ENCODE assay signal across 19 cellular contexts in genomic region chr20:58625585-58625984, GRCh38. TPM values are rescaled to one million over a fixed set of nuclear protein-coding genes. Genes with fewer than 3 reads are reported as not detected.
DNase-seq lines count a peak whose midpoint lies in the region; ATAC-seq, FAIRE-seq and TF ChIP-seq lines count a peak whose summit lies in the region.
"Had no signal": no experiment of that assay in that cellular context is flagged by ENCODE, and none has a peak within 500 bp of the region (broad histone marks: within the 10 kb centered on the region; RNA-seq: fewer than 3 reads in every experiment).

No MANE protein-coding gene starts in this region.

- peaks cover 6% of the 10 kb centered on the region for H3K23me2 ChIP-seq in H1 (ENCODE audit: low read depth, low read length)

- BruUV-seq in HCT116 (replicated peaks; lab: Mats Ljungman, UMichigan) (no TSS peak), PC-3 (replicated peaks; lab: Mats Ljungman, UMichigan) (no TSS peak)

- H4K91ac ChIP-seq in H1 (replicated peaks; ENCODE audit: insufficient read length, low read length) = no peak overlapping the region
- peak overlapping the region; percentile 38 for H4K91ac ChIP-seq in trophoblast cell (ENCODE audit: low read depth, low read length)

- no peak overlapping the region for H2BK15ac ChIP-seq in H1 (ENCODE audit: low read length)

- POLR2A ChIA-PET in HCT116 (lab: Charles Lee) = no interaction called here
- POLR2A ChIA-PET in PC-3 (lab: Charles Lee; ENCODE audit: unreplicated experiment) = no interaction called here
- POLR2A ChIA-PET in H1 (lab: Charles Lee; ENCODE audit: partially characterized antibody) = interaction anchor here (0.9 to 1.8 kb wide), 3 partner anchors 13 to 60 kb away, joined by 3 to 4 read pairs (median 3); partner anchors contain the start of gene STX16

- H2AK5ac ChIP-seq in H1 (ENCODE audit: low read depth, low read length) = no peak overlapping the region
- H2AK5ac ChIP-seq in trophoblast cell (ENCODE audit: low read length) = peak overlapping the region; percentile 50

- H3K9ac ChIP-seq in HCT116 (ENCODE audit: low read length) (no peak overlapping the region), PC-3 (ENCODE audit: low read length) (no peak overlapping the region), H1 (replicated peaks in 1 of 4; ENCODE audit: extremely low read depth in 1 of 4, low read depth in 3 of 4, low read length in 3 of 4) (no peak overlapping the region), trophoblast cell (ENCODE audit: low read length) (no peak overlapping the region)

- RAD21 ChIA-PET in HCT116 (lab: Charles Lee; ENCODE audit: low non-redundant PET in 1 of 2, low total read pairs in 2 of 2, uncharacterized antibody in 2 of 2, unreplicated experiment in 2 of 2) = no interaction called here

- no peak for TF ChIP-seq RAD21 in HCT116 (IDR thresholded peaks at IDR 0.05; ENCODE audit: low read depth)
- TF ChIP-seq RAD21 in H1 (IDR thresholded peaks at IDR 0.05 in 1 of 2, conservative IDR thresholded peaks at IDR 0.05 in 1 of 2; ENCODE audit: low read depth in 2 of 2, low read length in 2 of 2) = no peak

- H2BK20ac ChIP-seq in H1 (ENCODE audit: low read length) = 0 out of 2 replicates have a peak overlapping the region, but pooled peaks have one; percentile 11

- H3K4me1 ChIP-seq in HCT116 (ENCODE audit: control insufficient read depth in 1 of 2, insufficient read depth in 2 of 2, low read length in 2 of 2) (peaks cover 20 to 51% of the 10 kb centered on the region in 2 experiments), PC-3 (ENCODE audit: insufficient read depth, low read length) (peaks cover 46% of the 10 kb centered on the region), H1 (replicated peaks in 1 of 4; ENCODE audit: control insufficient read depth in 3 of 4, insufficient read depth in 4 of 4, low read length in 3 of 4) (peaks cover 0 to 2% (median 0%) of the 10 kb centered on the region in 4 experiments; a peak in 1 of 7 replicates), trophoblast cell (ENCODE audit: control insufficient read depth in 1 of 2, insufficient read depth in 2 of 2, low read length in 2 of 2) (peaks cover 16 to 25% of the 10 kb centered on the region in 2 experiments), esophagus muscularis mucosa (peaks cover 3 to 15% (median 10%) of the 10 kb centered on the region in 4 donors)
- H3K4me1 ChIP-seq: Peyer's patch had no signal

- no peak for DNase-seq in HCT116 (ENCODE audit: low read depth, low spot score)
- no peak for DNase-seq in PC-3
- DNase-seq in H1 (ENCODE audit: low read depth in 1 of 2, low spot score in 2 of 2) = no peak
- DNase-seq in trophoblast cell = no peak
- DNase-seq in esophagus muscularis mucosa (ENCODE audit: extremely low spot score) = no peak
- no peak for DNase-seq in NCI-H2029 treated with DMSO at 0.1 percent for 48 hours (lab: John Stamatoyannopoulos, UW)
- DNase-seq in stimulated activated naive CD8-positive, alpha-beta T cell treated with anti-CD3 and anti-CD28 coated beads, Interleukin-15, Interleukin-2, amounts not matched to agents 100 U/mL and 50 U/mL, for 24 hours = no peak
- DNase-seq: C1 segment of cervical spinal cord, DMS79 treated with DMSO at 0.1 percent for 48 hours, H7, NCI-H1694 treated with DMSO at 0.1 percent for 48 hours, NCI-H2107, NCI-H2227 treated with DMSO at 0.1 percent for 48 hours, NCI-H524 treated with DMSO at 0.1 percent for 48 hours, SHP77 had no signal

- H3K27ac ChIP-seq in HCT116 (ENCODE audit: low read depth, low read length) (no peak overlapping the region), PC-3 (ENCODE audit: low read length) (peak overlapping the region; percentile 4; the same call in 1 of the 2 replicates), H1 (ENCODE audit: low read depth, low read length) (no peak overlapping the region), trophoblast cell (ENCODE audit: low read depth, low read length) (no peak overlapping the region), esophagus muscularis mucosa (replicated peaks in 1 of 4) (no peak overlapping the region)
- H3K27ac ChIP-seq: Peyer's patch, SK-N-MC had no signal

- H3K79me2 ChIP-seq in HCT116 (ENCODE audit: insufficient read depth, low read length) (no peaks in the 10 kb centered on the region), PC-3 (ENCODE audit: low read length) (no peaks in the 10 kb centered on the region), H1 (ENCODE audit: control insufficient read depth in 1 of 2, insufficient read depth in 2 of 2, low read length in 2 of 2) (no peaks in the 10 kb centered on the region), trophoblast cell (ENCODE audit: control insufficient read depth, insufficient read depth, low read length, poor library complexity) (peaks cover 2% of the 10 kb centered on the region)

- no peaks in the 10 kb centered on the region for H3K36me3 ChIP-seq in HCT116 (ENCODE audit: control insufficient read depth in 1 of 2, insufficient read depth in 2 of 2, low read length in 2 of 2)
- peaks cover 5% of the 10 kb centered on the region; the same call in 1 of the 2 replicates for H3K36me3 ChIP-seq in PC-3 (ENCODE audit: low read depth, low read length)
- H3K36me3 ChIP-seq in H1 (ENCODE audit: control insufficient read depth in 2 of 4, insufficient read depth in 4 of 4, low read length in 3 of 4) = no peaks in the 10 kb centered on the region
- peaks cover 0 to 5% of the 10 kb centered on the region in 2 experiments for H3K36me3 ChIP-seq in trophoblast cell (ENCODE audit: control insufficient read depth in 1 of 2, insufficient read depth in 2 of 2, low read length in 2 of 2)
- no peaks in the 10 kb centered on the region for H3K36me3 ChIP-seq in esophagus muscularis mucosa
- H3K36me3 ChIP-seq: Peyer's patch had no signal

- H3K27me3 ChIP-seq in HCT116 (ENCODE audit: insufficient read depth, low read length) = no peaks in the 10 kb centered on the region
- no peaks in the 10 kb centered on the region for H3K27me3 ChIP-seq in PC-3 (ENCODE audit: low read length)
- H3K27me3 ChIP-seq in H1 (replicated peaks in 1 of 4; ENCODE audit: control insufficient read depth in 3 of 4, extremely low read depth in 1 of 4, insufficient read depth in 3 of 4, low read length in 3 of 4) = 0 out of 7 replicates have a peak, but pooled peaks cover 0 to 2% (median 0%) of the 10 kb centered on the region in 4 experiments
- no peaks in the 10 kb centered on the region for H3K27me3 ChIP-seq in trophoblast cell (ENCODE audit: insufficient read depth, low read length)
- no peaks in the 10 kb centered on the region for H3K27me3 ChIP-seq in esophagus muscularis mucosa
- H3K27me3 ChIP-seq: Peyer's patch had no signal

- H3K18ac ChIP-seq in H1 (ENCODE audit: extremely low read depth, low read length) (0 out of 2 replicates have a peak overlapping the region, but pooled peaks have one; percentile 20), trophoblast cell (ENCODE audit: low read length) (peak overlapping the region; percentile 25)

- no peaks in the 10 kb centered on the region for H3F3A ChIP-seq in PC-3 (ENCODE audit: low read length, unreplicated experiment)

- H3K4ac ChIP-seq in H1 (replicated peaks; ENCODE audit: insufficient read length, low read depth, low read length) (no peak overlapping the region), trophoblast cell (ENCODE audit: low read depth, low read length) (no peak overlapping the region)

- H3K4me3 ChIP-seq in HCT116 (replicated peaks in 1 of 2; ENCODE audit: low read depth in 1 of 2, low read length in 2 of 2) (no peak overlapping the region), PC-3 (ENCODE audit: low read length) (no peak overlapping the region), H1 (ENCODE audit: extremely low read depth in 1 of 4, insufficient read depth in 2 of 4, low read depth in 3 of 4, low read length in 4 of 4) (no peak overlapping the region), trophoblast cell (ENCODE audit: low read depth, low read length) (no peak overlapping the region), esophagus muscularis mucosa (no peak overlapping the region)
- H3K4me3 ChIP-seq: K562, Peyer's patch, SK-N-MC had no signal

- H2BK5ac ChIP-seq in H1 (ENCODE audit: low read depth, low read length) (no peak overlapping the region), trophoblast cell (ENCODE audit: low read depth, low read length, poor library complexity) (no peak overlapping the region)

- no peak overlapping the region for H3K23ac ChIP-seq in H1 (ENCODE audit: insufficient read length)
- H3K23ac ChIP-seq in trophoblast cell (ENCODE audit: low read length) = no peak overlapping the region

- TF ChIP-seq POLR2A in HCT116 (IDR thresholded peaks at IDR 0.05; ENCODE audit: borderline replicate concordance, extremely low read depth, insufficient read depth, insufficient read length) (no peak), H1 (IDR thresholded peaks at IDR 0.05; ENCODE audit: control extremely low read depth in 1 of 2, low read depth in 2 of 2, low read length in 2 of 2) (no peak), esophagus muscularis mucosa (IDR thresholded peaks at IDR 0.05; ENCODE audit: low read depth) (no peak)

- TF ChIP-seq CTCF in HCT116 (IDR thresholded peaks at IDR 0.05 in 2 of 3, conservative IDR thresholded peaks at IDR 0.05 in 1 of 3; ENCODE audit: borderline replicate concordance in 1 of 3, insufficient read depth in 1 of 3, low read depth in 2 of 3, low read length in 2 of 3) (no peak), PC-3 (conservative IDR thresholded peaks at IDR 0.05; ENCODE audit: low read depth, low read length) (no peak), H1 (IDR thresholded peaks at IDR 0.05; ENCODE audit: control extremely low read depth in 1 of 3, insufficient read depth in 1 of 3, low read depth in 1 of 3, low read length in 3 of 3) (no peak), esophagus muscularis mucosa (IDR thresholded peaks at IDR 0.05) (no peak)

- no peak overlapping the region for H4K12ac ChIP-seq in trophoblast cell (ENCODE audit: low read depth, low read length)

- H2AFZ ChIP-seq in HCT116 (ENCODE audit: low read depth, low read length, poor library complexity, severe bottlenecking) (no peak overlapping the region), PC-3 (ENCODE audit: low read length) (no peak overlapping the region), H1 (ENCODE audit: low read length) (no peak overlapping the region), trophoblast cell (ENCODE audit: insufficient read depth, low read length, poor library complexity) (no peak overlapping the region)

- no peaks in the 10 kb centered on the region for H3K79me1 ChIP-seq in H1 (ENCODE audit: low read depth, low read length)
- peaks cover 16% of the 10 kb centered on the region for H3K79me1 ChIP-seq in trophoblast cell (ENCODE audit: low read length)

- no peaks in the 10 kb centered on the region for H3K9me2 ChIP-seq in HCT116 (ENCODE audit: insufficient read depth)
- no peaks in the 10 kb centered on the region for H3K9me2 ChIP-seq in PC-3 (replicated peaks; ENCODE audit: low read length)

- FAIRE-seq in H1 (lab: Jason Lieb, UNC) = no peak
- FAIRE-seq: G401.6, K562 had no signal

- H3K14ac ChIP-seq in H1 (ENCODE audit: insufficient read length) (no peak overlapping the region), trophoblast cell (ENCODE audit: low read length) (peak overlapping the region; percentile 35)

- intact Hi-C loops in HCT116 (cut with micrococcal nuclease) (no loop called here), PC-3 (cut with micrococcal nuclease) (no loop called here), esophagus muscularis mucosa (cut with DNase I) (no loop called here)

- TF ChIP-seq EP300 in H1 (IDR thresholded peaks at IDR 0.05; ENCODE audit: borderline replicate concordance in 1 of 2, low read depth in 2 of 2, low read length in 2 of 2) = no peak
- no peak for TF ChIP-seq EP300 in esophagus muscularis mucosa (IDR thresholded peaks at IDR 0.05)

- no peak overlapping the region for H2BK120ac ChIP-seq in H1 (replicated peaks; ENCODE audit: low read depth, low read length)
- H2BK120ac ChIP-seq in trophoblast cell (ENCODE audit: insufficient read depth, low read length, poor library complexity) = peak overlapping the region; percentile 37

- ATAC-seq in HCT116 (no peak), PC-3 (no peak)
- no peak for ATAC-seq in stimulated activated naive CD8-positive, alpha-beta T cell treated with anti-CD3 and anti-CD28 coated beads, Interleukin-15, Interleukin-2, amounts not matched to agents 100 U/mL and 50 U/mL, for 24 hours
- ATAC-seq: K562 had no signal

- H4K8ac ChIP-seq in H1 (ENCODE audit: extremely low read depth, insufficient read depth, low read length) (no peak overlapping the region), trophoblast cell (ENCODE audit: low read depth, low read length) (no peak overlapping the region)

- no peak overlapping the region for H4K5ac ChIP-seq in H1 (ENCODE audit: insufficient read length, low read depth, low read length)

- H4K20me1 ChIP-seq in HCT116 (ENCODE audit: insufficient read depth) (no peaks in the 10 kb centered on the region), PC-3 (ENCODE audit: low read length) (no peaks in the 10 kb centered on the region), H1 (replicated peaks in 1 of 2; ENCODE audit: control insufficient read depth in 1 of 2, insufficient read depth in 2 of 2, low read length in 2 of 2) (no peaks in the 10 kb centered on the region)

- H3K9me3 ChIP-seq in HCT116 (ENCODE audit: control insufficient read depth in 1 of 2, insufficient read depth in 1 of 2, low read depth in 1 of 2, low read length in 2 of 2) (no peaks in the 10 kb centered on the region), PC-3 (ENCODE audit: low read length) (0 out of 2 replicates have a peak, but pooled peaks cover 7% of the 10 kb centered on the region), H1 (ENCODE audit: insufficient read depth in 2 of 2, low read depth in 1 of 2, low read length in 1 of 2) (peaks cover 15 to 18% of the 10 kb centered on the region in 2 experiments), trophoblast cell (ENCODE audit: insufficient read depth, low read depth, low read length) (peaks cover 14% of the 10 kb centered on the region), esophagus muscularis mucosa (no peaks in the 10 kb centered on the region)
- H3K9me3 ChIP-seq: Peyer's patch had no signal

- WGBS in H1 (ENCODE audit: extremely low coverage in 1 of 2, insufficient coverage in 1 of 2, insufficient read length in 1 of 2, insufficient replicate concordance in 2 of 2, low coverage in 1 of 2, low lambda C conversion rate in 2 of 2, missing lambda C conversion rate in 1 of 2), 2 experiments = 74% methylated on average over 5 of the region's 6 CpGs; no CpG with 5 or more reads in 1 of the 2 experiments
- WGBS in trophoblast cell (ENCODE audit: extremely low coverage, insufficient coverage, insufficient read length) = no CpG with 5 or more reads among the region's 6 CpGs
- WGBS in esophagus muscularis mucosa = 80% methylated on average over 6 of the region's 6 CpGs

- H3K4me2 ChIP-seq in HCT116 (ENCODE audit: low read length) (peak overlapping the region; percentile 18; the same call in 1 of the 2 replicates), PC-3 (ENCODE audit: low read length) (no peak overlapping the region), H1 (ENCODE audit: insufficient read depth in 1 of 2, low read depth in 2 of 2, low read length in 2 of 2) (no peak overlapping the region), trophoblast cell (ENCODE audit: low read length) (no peak overlapping the region)

- CTCF ChIA-PET in HCT116 (lab: Charles Lee) = no interaction called here
- CTCF ChIA-PET in PC-3 (lab: Charles Lee) = no interaction called here
- CTCF ChIA-PET in H1 (lab: Charles Lee; ENCODE audit: partially characterized antibody) = interaction anchor here (0.6 to 7.1 kb wide), 11 partner anchors 9 to 1339 kb away, joined by 3 to 21 read pairs (median 4); partner anchors contain the start of gene STX16

- no peak overlapping the region for H3K56ac ChIP-seq in H1 (replicated peaks; ENCODE audit: insufficient read length, low read depth, low read length)

- H2BK12ac ChIP-seq in H1 (ENCODE audit: low read depth, low read length) (no peak overlapping the region), trophoblast cell (ENCODE audit: low read length) (peak overlapping the region; percentile 55)

RNA-seq across cellular contexts. Expression of gene STX16, which starts 25.5 kb away (rescaled TPM):
- total RNA-seq in HCT116 (2021; ENCODE audit: unreplicated experiment) (55.1 TPM), PC-3 (2014; rRNA removed) (44.2 and 47.1 TPM in 2 replicates), esophagus muscularis mucosa (10 to 100 TPM; 36.6 to 57.7 (median 43.5) TPM)
- polyA plus RNA-seq in HCT116 (2012) = 48.5 and 50.3 TPM in 2 replicates
- 61.6 and 64.4 TPM in 2 replicates for total RNA-seq in H1 (2021; fragmentation: NEBNext Ultra II Directional; extraction: Animal tissue kit (Norgen Biotek cat#: 25700))
- polyA plus RNA-seq in H1 (2011; rRNA removed) = 45.2 and 45.3 TPM in 2 replicates
- 87.2 TPM for polyA plus RNA-seq in H1 (2011; cell fraction: cytosol; rRNA removed)
- 65.1 TPM for polyA plus RNA-seq in H1 (2011; cell fraction: nucleus; rRNA removed)
- polyA plus RNA-seq in H1 (2012, experiment 1 of 2) = 67.7 to 88.0 TPM (median 78.0 TPM) in 4 replicates
- polyA plus RNA-seq in H1 (2012, experiment 2 of 2) = 9.0 TPM
- 60.8 TPM for polyA plus RNA-seq in H1 (2013, experiment 1 of 2)
- 50.5 TPM for polyA plus RNA-seq in H1 (2013, experiment 2 of 2)
- 45.0 and 48.5 TPM in 2 replicates for polyA minus RNA-seq in H1 (2011; rRNA and poly(A)+ RNA removed)
- 32.7 TPM for polyA minus RNA-seq in H1 (2011; cell fraction: cytosol; rRNA and poly(A)+ RNA removed)
- polyA minus RNA-seq in H1 (2011; cell fraction: nucleus; rRNA and poly(A)+ RNA removed) = 46.7 TPM
- polyA plus RNA-seq in trophoblast cell (2013) = 26.9 and 28.5 TPM in 2 replicates
